In the genomic region with DNA sequence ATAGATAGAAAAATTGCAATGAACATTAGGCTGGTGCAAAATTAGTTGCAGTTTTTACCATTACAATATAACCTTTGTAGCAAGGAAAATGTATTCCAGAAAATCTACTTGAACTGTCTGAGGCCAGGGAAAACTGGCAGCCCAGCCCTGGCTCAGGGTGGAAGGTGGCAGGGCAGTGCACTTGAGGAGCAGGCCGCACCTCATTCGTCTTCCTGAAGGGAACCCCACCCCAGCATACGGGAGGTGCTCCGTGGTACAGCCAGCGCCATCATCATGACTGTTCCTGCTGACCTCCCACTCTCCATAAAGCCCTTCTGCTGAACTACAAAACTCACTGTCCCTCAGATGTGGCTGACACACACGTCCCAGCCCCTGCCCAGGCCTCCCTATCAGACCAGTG, we compare ENCODE assay signal across 21 cellular contexts.
"Had no signal": no experiment of that assay in that cellular context is flagged by ENCODE, and none has a peak within 500 bp of the region (broad histone marks: within the 10 kb centered on the region; RNA-seq: fewer than 3 reads in every experiment).

No MANE protein-coding gene starts in this region.

- H3K4me3 ChIP-seq: lung, pancreas, right lobe of liver, smooth muscle cell, thoracic aorta had no signal

- H3K9me3 Mint-ChIP-seq: activated naive CD4-positive, alpha-beta T cell treated with anti-CD3 and anti-CD28 coated beads, Interleukin-2, amount 10 ng/mL, durations not matched to agents 7 days and 5 days; naive thymus-derived CD8-positive, alpha-beta T cell; type B pancreatic cell had no signal

- H3K27me3 Mint-ChIP-seq: activated naive CD4-positive, alpha-beta T cell treated with anti-CD3 and anti-CD28 coated beads, Interleukin-2, amount 10 ng/mL, durations not matched to agents 7 days and 5 days; naive thymus-derived CD8-positive, alpha-beta T cell; type B pancreatic cell had no signal

- FAIRE-seq: keratinocyte, pancreas had no signal

- DNase-seq: activated CD4-positive, CD25-positive, alpha-beta regulatory T cell treated with anti-CD3 and anti-CD28 coated beads, Interleukin-2, amount 50 U/mL, for 72 hours; activated CD8-positive, alpha-beta memory T cell treated with anti-CD3 and anti-CD28 coated beads, Interleukin-2, amount 50 U/mL, for 48 hours; activated effector memory CD4-positive, alpha-beta T cell treated with Interleukin-2 at 50 U/mL for 16 hours; activated naive CD4-positive, alpha-beta T cell treated with anti-CD3 and anti-CD28 coated beads, Interleukin-2, amount 10 ng/mL, durations not matched to agents 7 days and 5 days; activated T-cell treated with anti-CD3 and anti-CD28 coated beads, Interleukin-2, amount 50 U/mL, for 48 hours; amygdala; cortex of kidney; naive thymus-derived CD8-positive, alpha-beta T cell; SK-N-SH; stimulated activated CD4-positive, alpha-beta T cell treated with anti-CD3 and anti-CD28 coated beads, Interleukin-15, amount 100 ng/mL, for 24 hours; stimulated activated naive CD4-positive, alpha-beta T cell had no signal

- H3K9me3 ChIP-seq: pancreas, right lobe of liver, SK-N-SH, thoracic aorta had no signal

- H3K27me3 ChIP-seq: pancreas, right lobe of liver had no signal

- ATAC-seq: left lobe of liver; naive thymus-derived CD8-positive, alpha-beta T cell; pancreas had no signal

- H3K27ac Mint-ChIP-seq: activated naive CD4-positive, alpha-beta T cell treated with anti-CD3 and anti-CD28 coated beads, Interleukin-2, amount 10 ng/mL, durations not matched to agents 7 days and 5 days; type B pancreatic cell had no signal

- H3K27ac ChIP-seq: epithelial cell of prostate, pancreas, right lobe of liver, VCaP had no signal

- H3K4me1 Mint-ChIP-seq: activated naive CD4-positive, alpha-beta T cell treated with anti-CD3 and anti-CD28 coated beads, Interleukin-2, amount 10 ng/mL, durations not matched to agents 7 days and 5 days had no signal

- H3K4me3 Mint-ChIP-seq: activated naive CD4-positive, alpha-beta T cell treated with anti-CD3 and anti-CD28 coated beads, Interleukin-2, amount 10 ng/mL, durations not matched to agents 7 days and 5 days; naive thymus-derived CD8-positive, alpha-beta T cell; type B pancreatic cell had no signal

- H3K4me1 ChIP-seq: right lobe of liver had no signal
